8 cellular contexts compared by ENCODE assay signal in genomic region chr10:92241158-92241500, GRCh38. TPM values are rescaled to one million over a fixed set of nuclear protein-coding genes. Genes with fewer than 3 reads are reported as not detected.
A peak's percentile ranks its signal among the peaks of the same experiment; 100 is the strongest.
DNase-seq lines count a peak whose midpoint lies in the region; ATAC-seq and TF ChIP-seq lines count a peak whose summit lies in the region.

No MANE protein-coding gene starts in this region.

- no peaks in the 10 kb centered on the region for H3K9me2 ChIP-seq in DOHH2 (replicated peaks; ENCODE audit: control insufficient read depth, low read length)

- H3K56ac ChIP-seq in mesendoderm (ENCODE audit: low read length), result no peak overlapping the region

- H3K27ac Mint-ChIP-seq in dendritic cell treated with granulocyte-macrophage colony-stimulating factor and Interleukin-4, amounts not matched to agents 40 ng/mL and 50 ng/mL, for 4 days, result peak overlapping the region; percentile 97

- peaks cover 47% of the 10 kb centered on the region for H3K4me1 Mint-ChIP-seq in dendritic cell treated with granulocyte-macrophage colony-stimulating factor and Interleukin-4, amounts not matched to agents 40 ng/mL and 50 ng/mL, for 4 days (ENCODE audit: low read depth)

- H3K4me1 ChIP-seq in DOHH2 (ENCODE audit: control insufficient read depth, low read length) (peaks cover 44% of the 10 kb centered on the region), mesendoderm (ENCODE audit: control insufficient read depth, low read depth, low read length) (no peaks in the 10 kb centered on the region), upper lobe of right lung (peaks cover 27% of the 10 kb centered on the region)

- H3F3A ChIP-seq in DOHH2 (ENCODE audit: control insufficient read depth, insufficient read depth), result peaks cover 14% of the 10 kb centered on the region

- peak overlapping the region; percentile 91 for H3K4me3 Mint-ChIP-seq in dendritic cell treated with granulocyte-macrophage colony-stimulating factor and Interleukin-4, amounts not matched to agents 40 ng/mL and 50 ng/mL, for 4 days

- DNase-seq in NCI-H69 (lab: John Stamatoyannopoulos, UW), result peak; percentile 57
- peak; percentile 73 for DNase-seq in mesendoderm
- DNase-seq in upper lobe of right lung, result no peak
- no peak for DNase-seq in A172 (ENCODE audit: low spot score)
- DNase-seq in GDM1 (lab: John Stamatoyannopoulos, UW), result no peak

- no peaks in the 10 kb centered on the region for H3K27me3 Mint-ChIP-seq in dendritic cell treated with granulocyte-macrophage colony-stimulating factor and Interleukin-4, amounts not matched to agents 40 ng/mL and 50 ng/mL, for 4 days

- peak overlapping the region; percentile 88 for H3K4me2 ChIP-seq in DOHH2 (ENCODE audit: low read length)
- H3K4me2 ChIP-seq in mesendoderm (ENCODE audit: low read length), result peak overlapping the region; percentile 98

- peak overlapping the region; percentile 34 for H3K27ac ChIP-seq in DOHH2 (ENCODE audit: low read depth, low read length)
- H3K27ac ChIP-seq in mesendoderm (ENCODE audit: low read depth, low read length), result no peak overlapping the region
- H3K27ac ChIP-seq in upper lobe of right lung, result peak overlapping the region; percentile 86

- H4K8ac ChIP-seq in mesendoderm (ENCODE audit: low read depth, low read length), result no peak overlapping the region

- intact Hi-C loops in dendritic cell treated with granulocyte-macrophage colony-stimulating factor and Interleukin-4, amounts not matched to agents 40 ng/mL and 50 ng/mL, for 4 days (cut with micrococcal nuclease), result loop anchor here (2.0 kb wide), 1 partner anchor 30 kb away; no protein-coding TSS in a partner anchor
- intact Hi-C loops in upper lobe of right lung (cut with DNase I), result no loop called here

- no peak overlapping the region for H3K18ac ChIP-seq in mesendoderm (ENCODE audit: low read length)

- H3K9me3 ChIP-seq in DOHH2 (ENCODE audit: control insufficient read depth, insufficient read depth, low read length) (no peaks in the 10 kb centered on the region), upper lobe of right lung (no peaks in the 10 kb centered on the region)

- H3K4me3 ChIP-seq in DOHH2 (ENCODE audit: low read length) (peak overlapping the region; percentile 84), mesendoderm (ENCODE audit: low read length) (no peak overlapping the region), upper lobe of right lung (peak overlapping the region; percentile 66)

- H3K23ac ChIP-seq in mesendoderm (ENCODE audit: low read length), result no peak overlapping the region

- H3K9me3 Mint-ChIP-seq in dendritic cell treated with granulocyte-macrophage colony-stimulating factor and Interleukin-4, amounts not matched to agents 40 ng/mL and 50 ng/mL, for 4 days, result no peaks in the 10 kb centered on the region

- H4K5ac ChIP-seq in mesendoderm (ENCODE audit: low read length), result no peak overlapping the region

- no peaks in the 10 kb centered on the region for H3K79me1 ChIP-seq in mesendoderm (ENCODE audit: low read length)

- ATAC-seq in upper lobe of right lung (no peak), GM19395 (IDR thresholded peaks at IDR 0.05; ENCODE audit: unreplicated experiment) (no peak)

- H3K36me3 Mint-ChIP-seq in dendritic cell treated with granulocyte-macrophage colony-stimulating factor and Interleukin-4, amounts not matched to agents 40 ng/mL and 50 ng/mL, for 4 days (ENCODE audit: low read depth), result peaks cover 32% of the 10 kb centered on the region

- H3K27me3 ChIP-seq in DOHH2 (ENCODE audit: control insufficient read depth, low read length) (peaks cover 29% of the 10 kb centered on the region), mesendoderm (ENCODE audit: insufficient read depth, low read length, poor library complexity) (peaks cover 13% of the 10 kb centered on the region), upper lobe of right lung (no peaks in the 10 kb centered on the region)

- H2AK5ac ChIP-seq in mesendoderm (ENCODE audit: low read length), result no peak overlapping the region

- H3K9ac ChIP-seq in mesendoderm (ENCODE audit: low read length), result no peak overlapping the region

- H2BK5ac ChIP-seq in mesendoderm (ENCODE audit: low read length), result no peak overlapping the region

- no peaks in the 10 kb centered on the region for H3K36me3 ChIP-seq in DOHH2 (ENCODE audit: control insufficient read depth, low read length)
- H3K36me3 ChIP-seq in mesendoderm (ENCODE audit: control insufficient read depth, insufficient read depth, low read length), result no peaks in the 10 kb centered on the region
- no peaks in the 10 kb centered on the region for H3K36me3 ChIP-seq in upper lobe of right lung

- no peak overlapping the region for H3K4ac ChIP-seq in mesendoderm (ENCODE audit: low read depth, low read length)

- no peaks in the 10 kb centered on the region for H3K79me2 ChIP-seq in DOHH2 (ENCODE audit: control insufficient read depth, low read length)
- no peaks in the 10 kb centered on the region for H3K79me2 ChIP-seq in mesendoderm (ENCODE audit: control insufficient read depth, insufficient read depth, low read length)

- TF ChIP-seq CTCF in DOHH2 (IDR thresholded peaks at IDR 0.05; ENCODE audit: low read depth, low read length, poor library complexity, severe bottlenecking) (no peak), upper lobe of right lung (IDR thresholded peaks at IDR 0.05) (no peak)

- H2BK15ac ChIP-seq in mesendoderm (replicated peaks; ENCODE audit: low read depth), result no peak overlapping the region

- no peak overlapping the region for H2BK120ac ChIP-seq in mesendoderm (ENCODE audit: low read depth, low read length)

- 0 out of 2 replicates have a peak, but pooled peaks cover 4% of the 10 kb centered on the region for H4K20me1 ChIP-seq in DOHH2 (ENCODE audit: control insufficient read depth, insufficient read depth, low read depth, low read length)

- no CpG with 5 or more reads among the region's 9 CpGs for WGBS in mesendoderm (ENCODE audit: extremely low coverage, insufficient coverage, low lambda C conversion rate)

RNA-seq across cellular contexts. Expression of gene CPEB3, which starts 49.7 kb away (rescaled TPM):
- polyA plus RNA-seq in mesendoderm (2013, experiment 1 of 2), result 0.49 TPM
- polyA plus RNA-seq in mesendoderm (2013, experiment 2 of 2), result 0.49 TPM
- 5.7 TPM for total RNA-seq in upper lobe of right lung
- total RNA-seq in A172 (2014; rRNA removed; shearing (Covaris generic)), result 0.28 and 0.69 TPM in 2 replicates

RNA-seq across cellular contexts. Expression of gene MARCHF5, which starts 49.8 kb away (rescaled TPM):
- polyA plus RNA-seq in mesendoderm (2013, experiment 1 of 2), result 12.0 TPM
- 11.7 TPM for polyA plus RNA-seq in mesendoderm (2013, experiment 2 of 2)
- 28.0 TPM for total RNA-seq in upper lobe of right lung
- 12.5 and 24.0 TPM in 2 replicates for total RNA-seq in A172 (2014; rRNA removed; shearing (Covaris generic))

Comparison
In these comparisons a context has a peak if more than half of its experiments do, and no peak if none do; other contexts are left out.
1. DNase-seq: peak in NCI-H69 (single experiment) and mesendoderm (single experiment); none in upper lobe of right lung (single experiment), A172 (single experiment) and GDM1 (single experiment).